9 cellular contexts compared by ENCODE assay signal in the genomic region with DNA sequence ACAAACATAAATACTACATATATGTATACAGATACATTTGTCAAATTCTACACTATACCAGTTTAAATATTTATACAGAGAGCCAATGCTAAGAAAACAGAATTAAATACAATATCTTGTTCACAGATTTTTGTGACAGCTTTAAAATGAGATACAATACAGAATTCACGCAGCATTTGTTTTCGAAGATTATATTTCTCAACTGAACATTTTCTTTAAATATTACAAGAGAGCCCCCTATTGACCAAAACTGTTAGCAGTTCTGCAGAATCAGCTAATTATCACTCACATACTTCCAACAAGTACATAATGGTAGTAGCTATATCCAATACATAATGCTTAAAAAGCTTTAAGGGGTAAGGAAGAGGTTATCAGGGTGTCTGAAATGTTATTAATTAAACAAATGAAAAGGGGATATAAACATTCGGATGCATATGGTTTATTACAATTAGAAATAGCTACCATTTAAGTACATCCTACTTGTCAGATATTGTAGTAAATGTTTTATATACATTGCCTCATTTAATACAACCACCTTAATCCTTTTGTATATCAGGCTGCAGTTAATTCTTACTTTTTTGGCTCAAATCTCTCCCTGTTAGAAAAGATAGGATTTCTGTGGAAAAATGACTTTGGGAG. TPM values are rescaled to one million over a fixed set of nuclear protein-coding genes. Genes with fewer than 3 reads are reported as not detected.
A peak's percentile ranks its signal among the peaks of the same experiment; 100 is the strongest.
DNase-seq lines count a peak whose midpoint lies in the region; ATAC-seq and TF ChIP-seq lines count a peak whose summit lies in the region.
"Had no signal": no experiment of that assay in that cellular context is flagged by ENCODE, and none has a peak within 500 bp of the region (broad histone marks: within the 10 kb centered on the region; RNA-seq: fewer than 3 reads in every experiment).

No MANE protein-coding gene starts in this region.

- intact Hi-C loops in aorta (cut with DNase I), result no loop called here

- no peaks in the 10 kb centered on the region for H3K9me3 ChIP-seq in aorta (ENCODE audit: control insufficient read depth, low read length)
- H3K9me3 ChIP-seq in effector memory CD4-positive, alpha-beta T cell (ENCODE audit: control insufficient read depth, low read length), result no peaks in the 10 kb centered on the region
- H3K9me3 ChIP-seq: SJSA1 had no signal

- no peak overlapping the region for H3K27ac ChIP-seq in aorta (ENCODE audit: low read depth in 1 of 2, low read length in 2 of 2)
- H3K27ac ChIP-seq in effector memory CD4-positive, alpha-beta T cell (ENCODE audit: insufficient read depth, low read length, poor library complexity, severe bottlenecking), result no peak overlapping the region
- H3K27ac ChIP-seq: SJSA1 had no signal

- DNase-seq in GM12865 (ENCODE audit: low read depth) (peak; percentile 18), LNCaP clone FGC (ENCODE audit: low read depth) (no peak), SW480 (ENCODE audit: low spot score) (peak; percentile 3), iPS-NIHi7 (ENCODE audit: extremely low spot score) (peak; percentile 12), aorta (no peak)
- no peak for DNase-seq in activated T-cell treated with anti-CD3 and anti-CD28 coated beads, Interleukin-2, amount 50 U/mL, for 24 hours
- DNase-seq in effector memory CD4-positive, alpha-beta T cell, result no peak

- 53 to 57% methylated on average over 3 of the region's 3 CpGs for WGBS in aorta, 2 donors

- H3K27ac Mint-ChIP-seq in activated T-cell treated with anti-CD3 and anti-CD28 coated beads, Interleukin-2, amount 50 U/mL, for 24 hours, result no peak overlapping the region

- H3K4me3 ChIP-seq in GM12865 (ENCODE audit: low read depth, low read length) (no peak overlapping the region), LNCaP clone FGC (ENCODE audit: low read depth, low read length) (no peak overlapping the region), aorta (ENCODE audit: low read length in 2 of 2) (no peak overlapping the region)
- H3K4me3 ChIP-seq in effector memory CD4-positive, alpha-beta T cell (ENCODE audit: insufficient read depth, low read depth, low read length, poor library complexity, severe bottlenecking), result no peak overlapping the region
- H3K4me3 ChIP-seq: SJSA1 had no signal

- no peak overlapping the region for H3K4me3 Mint-ChIP-seq in activated T-cell treated with anti-CD3 and anti-CD28 coated beads, Interleukin-2, amount 50 U/mL, for 24 hours

- H3K27me3 ChIP-seq in aorta (ENCODE audit: control insufficient read depth in 1 of 2, insufficient read depth in 2 of 2, low read length in 1 of 2), result no peaks in the 10 kb centered on the region
- H3K27me3 ChIP-seq in effector memory CD4-positive, alpha-beta T cell (replicated peaks; ENCODE audit: control insufficient read depth, insufficient read depth, low read length, poor library complexity, severe bottlenecking), result no peaks in the 10 kb centered on the region
- H3K27me3 ChIP-seq: SJSA1 had no signal

- H3K36me3 ChIP-seq in aorta (ENCODE audit: control insufficient read depth in 1 of 2, insufficient read depth in 2 of 2, low read length in 1 of 2), result no peaks in the 10 kb centered on the region
- H3K36me3 ChIP-seq in effector memory CD4-positive, alpha-beta T cell (ENCODE audit: control insufficient read depth, insufficient read depth, low read length), result no peaks in the 10 kb centered on the region
- H3K36me3 ChIP-seq: SJSA1 had no signal

- H3K36me3 Mint-ChIP-seq in activated T-cell treated with anti-CD3 and anti-CD28 coated beads, Interleukin-2, amount 50 U/mL, for 24 hours (ENCODE audit: low read depth), result peaks cover 39% of the 10 kb centered on the region

- ATAC-seq in aorta (ENCODE audit: low FRiP score) (no peak), GM18858 (IDR thresholded peaks at IDR 0.05; ENCODE audit: unreplicated experiment) (no peak)

- no peaks in the 10 kb centered on the region for H3K4me1 Mint-ChIP-seq in activated T-cell treated with anti-CD3 and anti-CD28 coated beads, Interleukin-2, amount 50 U/mL, for 24 hours (ENCODE audit: low read depth)

- no peaks in the 10 kb centered on the region for H3K9me3 Mint-ChIP-seq in activated T-cell treated with anti-CD3 and anti-CD28 coated beads, Interleukin-2, amount 50 U/mL, for 24 hours

- no peaks in the 10 kb centered on the region for H3K27me3 Mint-ChIP-seq in activated T-cell treated with anti-CD3 and anti-CD28 coated beads, Interleukin-2, amount 50 U/mL, for 24 hours

- H3K4me1 ChIP-seq in aorta (ENCODE audit: control insufficient read depth in 1 of 2, insufficient read depth in 2 of 2, low read length in 2 of 2), result no peaks in the 10 kb centered on the region
- H3K4me1 ChIP-seq in effector memory CD4-positive, alpha-beta T cell (ENCODE audit: control insufficient read depth, insufficient read depth, low read length, poor library complexity, severe bottlenecking), result no peaks in the 10 kb centered on the region
- H3K4me1 ChIP-seq: SJSA1 had no signal

- TF ChIP-seq CTCF in GM12865 (IDR thresholded peaks at IDR 0.05; ENCODE audit: insufficient read depth, low read depth, low read length, missing control alignments) (peak; percentile 26), LNCaP clone FGC (IDR thresholded peaks at IDR 0.05; ENCODE audit: control insufficient read depth, extremely low read depth, insufficient read depth) (peak; percentile 54)

RNA-seq across cellular contexts. Expression of a gene that starts 31.7 kb away (rescaled TPM):
- total RNA-seq in aorta, result 10 to 100 TPM; 16.3 to 17.7 TPM
- polyA plus RNA-seq in aorta, result 1 to 10 TPM; 2.3 to 5.1 TPM

Comparison
In these comparisons a context has a peak if more than half of its experiments do, and no peak if none do; other contexts are left out.
1. DNase-seq: peak in GM12865 (single experiment), SW480 (single experiment) and iPS-NIHi7 (single experiment); none in LNCaP clone FGC (single experiment), activated T-cell treated with anti-CD3 and anti-CD28 coated beads, Interleukin-2, amount 50 U/mL, for 24 hours (single experiment), aorta (0 of 2) and effector memory CD4-positive, alpha-beta T cell (0 of 3).